Comparison of ENCODE assay signal across 1 cellular context in the genomic region with DNA sequence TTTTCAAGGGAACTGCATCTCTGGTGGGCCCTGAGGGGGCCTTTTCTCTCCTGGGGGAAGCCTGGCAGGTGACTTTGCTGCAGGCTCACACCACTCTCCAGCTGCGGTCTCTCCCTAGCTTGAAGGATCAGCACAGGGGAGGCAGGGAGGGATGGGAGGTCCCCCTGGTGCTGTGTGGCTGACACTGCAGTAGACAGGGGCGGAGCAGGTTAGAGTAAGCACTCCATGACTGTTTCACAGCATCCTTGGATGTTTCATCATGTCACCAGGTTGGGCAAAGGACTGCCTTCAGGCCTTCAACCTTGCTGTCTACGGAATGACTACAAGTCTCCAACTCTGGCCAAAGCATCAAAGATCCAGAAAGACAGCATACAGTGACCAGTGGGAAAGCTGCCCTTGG.
TF ChIP-seq lines count a peak whose summit lies in the region.

No MANE protein-coding gene starts in this region.

TF ChIP-seq in IMR-90, 13 proteins besides CTCF, POLR2A, EP300 and RAD21 (continued from another document):
- TF ChIP-seq MAZ (IDR thresholded peaks at IDR 0.05; ENCODE audit: borderline replicate concordance, low read depth, low read length) (no peak), RFX5 (IDR thresholded peaks at IDR 0.05; ENCODE audit: low read depth, low read length) (no peak), NFE2L2 (IDR thresholded peaks at IDR 0.05; ENCODE audit: low read depth, low read length) (no peak)
- TF ChIP-seq, protein P1, sequence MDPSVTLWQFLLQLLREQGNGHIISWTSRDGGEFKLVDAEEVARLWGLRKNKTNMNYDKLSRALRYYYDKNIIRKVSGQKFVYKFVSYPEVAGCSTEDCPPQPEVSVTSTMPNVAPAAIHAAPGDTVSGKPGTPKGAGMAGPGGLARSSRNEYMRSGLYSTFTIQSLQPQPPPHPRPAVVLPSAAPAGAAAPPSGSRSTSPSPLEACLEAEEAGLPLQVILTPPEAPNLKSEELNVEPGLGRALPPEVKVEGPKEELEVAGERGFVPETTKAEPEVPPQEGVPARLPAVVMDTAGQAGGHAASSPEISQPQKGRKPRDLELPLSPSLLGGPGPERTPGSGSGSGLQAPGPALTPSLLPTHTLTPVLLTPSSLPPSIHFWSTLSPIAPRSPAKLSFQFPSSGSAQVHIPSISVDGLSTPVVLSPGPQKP (IDR thresholded peaks at IDR 0.05; ENCODE audit: borderline replicate concordance, low read depth, low read length), result no peak
